14 cellular contexts compared by ENCODE assay signal in the genomic region with DNA sequence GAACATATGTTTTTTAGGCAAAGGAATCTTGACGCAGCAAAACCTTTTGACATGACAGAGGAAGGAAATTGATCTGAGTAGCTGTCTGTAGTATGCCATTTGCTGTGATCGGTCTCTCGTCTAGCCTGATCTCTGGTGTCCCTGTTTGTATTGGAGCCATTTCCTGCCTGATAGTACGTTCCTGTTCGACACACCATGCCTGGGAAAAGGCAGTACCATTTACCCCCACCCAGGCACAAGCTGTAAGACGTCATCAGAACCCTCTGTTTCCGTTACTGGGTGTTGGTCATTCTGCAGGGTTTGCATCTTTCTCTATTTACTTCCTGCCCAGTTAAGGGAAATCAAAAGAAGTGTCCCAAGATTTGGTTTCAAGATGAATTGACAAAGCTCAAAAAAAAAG.
A peak's percentile ranks its signal among the peaks of the same experiment; 100 is the strongest.
DNase-seq lines count a peak whose midpoint lies in the region; ATAC-seq and TF ChIP-seq lines count a peak whose summit lies in the region.
"Had no signal": no experiment of that assay in that cellular context is flagged by ENCODE, and none has a peak within 500 bp of the region (broad histone marks: within the 10 kb centered on the region; RNA-seq: fewer than 3 reads in every experiment).

No MANE protein-coding gene starts in this region.

- peaks cover 0 to 3% (median 0%) of the 10 kb centered on the region in 7 donors for H3K9me3 Mint-ChIP-seq in CD14-positive monocyte
- no peaks in the 10 kb centered on the region for H3K9me3 Mint-ChIP-seq in T-helper 1 cell treated with Interleukin-12 subunit alpha and Interleukin-12 subunit beta and Interleukin-4 antibody, amounts not matched to agents 30 μg/mL and 1 μg/mL, for 36 hours

- H2BK120ac ChIP-seq in neuronal stem cell (ENCODE audit: low read depth, low read length): no peak overlapping the region

- no peaks in the 10 kb centered on the region for H3K27me3 ChIP-seq in esophagus muscularis mucosa
- no peaks in the 10 kb centered on the region for H3K27me3 ChIP-seq in neuronal stem cell (ENCODE audit: control insufficient read depth in 3 of 3, insufficient read depth in 3 of 3, low read depth in 1 of 3, low read length in 3 of 3)

- H2BK5ac ChIP-seq in neuronal stem cell (ENCODE audit: low read length): no peak overlapping the region

- no peak overlapping the region for H2AK5ac ChIP-seq in neuronal stem cell (ENCODE audit: low read depth, low read length)

- WGBS in esophagus muscularis mucosa: 51% methylated on average over 7 of the region's 7 CpGs
- no CpG with 5 or more reads among the region's 7 CpGs for WGBS in neuronal stem cell (ENCODE audit: extremely low coverage in 2 of 2, insufficient read length in 2 of 2, insufficient replicate concordance in 1 of 2), 2 donors

- no peak overlapping the region for H3K4me2 ChIP-seq in neuronal stem cell (ENCODE audit: insufficient read depth, low read length, poor library complexity, severe bottlenecking)

- H3K23ac ChIP-seq in neuronal stem cell (ENCODE audit: low read depth, low read length, poor library complexity): no peak overlapping the region

- no peak for TF ChIP-seq CTCF in CD14-positive monocyte (IDR thresholded peaks at IDR 0.05)
- TF ChIP-seq CTCF in esophagus muscularis mucosa (IDR thresholded peaks at IDR 0.05): no peak

- peak overlapping the region; percentile 75 to 93 for H3K4me3 Mint-ChIP-seq in CD14-positive monocyte
- H3K4me3 Mint-ChIP-seq in T-helper 1 cell treated with Interleukin-12 subunit alpha and Interleukin-12 subunit beta and Interleukin-4 antibody, amounts not matched to agents 30 μg/mL and 1 μg/mL, for 36 hours: peak overlapping the region; percentile 72

- H3K9ac ChIP-seq in neuronal stem cell (ENCODE audit: low read depth, low read length, poor library complexity): peak overlapping the region; percentile 47

- peaks cover 0 to 4% (median 2%) of the 10 kb centered on the region in 3 donors for H3K27me3 Mint-ChIP-seq in CD14-positive monocyte (ENCODE audit: low read depth in 3 of 3)
- peaks cover 10% of the 10 kb centered on the region for H3K27me3 Mint-ChIP-seq in T-helper 1 cell treated with Interleukin-12 subunit alpha and Interleukin-12 subunit beta and Interleukin-4 antibody, amounts not matched to agents 30 μg/mL and 1 μg/mL, for 36 hours (ENCODE audit: low read depth)

- H3K18ac ChIP-seq in neuronal stem cell (ENCODE audit: low read length): no peak overlapping the region

- H3K14ac ChIP-seq in neuronal stem cell (ENCODE audit: low read length): no peak overlapping the region

- no peak for ATAC-seq in GM21576 (IDR thresholded peaks at IDR 0.05; ENCODE audit: unreplicated experiment)

- H3K4ac ChIP-seq in neuronal stem cell (ENCODE audit: low read length): no peak overlapping the region

- H3K27ac ChIP-seq in esophagus muscularis mucosa (replicated peaks in 1 of 4) (peak overlapping the region; percentile 1 to 64 (median 23)), neuronal stem cell (replicated peaks; ENCODE audit: low read length) (no peak overlapping the region)
- H3K27ac ChIP-seq: C4-2B had no signal

- H4K91ac ChIP-seq in neuronal stem cell (ENCODE audit: low read depth, low read length, poor library complexity): no peak overlapping the region

- H2BK15ac ChIP-seq in neuronal stem cell (ENCODE audit: low read length): no peak overlapping the region

- intact Hi-C loops in CD14-positive monocyte (cut with micrococcal nuclease) (no loop called here), esophagus muscularis mucosa (cut with DNase I) (loop anchor here (10.0 kb wide), 1 partner anchor 46 kb away; no protein-coding TSS in a partner anchor)

- H3K9me3 ChIP-seq in esophagus muscularis mucosa (no peaks in the 10 kb centered on the region), neuronal stem cell (replicated peaks in 1 of 2; ENCODE audit: control insufficient read depth in 2 of 2, insufficient read depth in 1 of 2, low read depth in 1 of 2, low read length in 2 of 2) (no peaks in the 10 kb centered on the region)

- TF ChIP-seq EP300 in esophagus muscularis mucosa (IDR thresholded peaks at IDR 0.05): peak; percentile 31

- no peak overlapping the region for H4K8ac ChIP-seq in neuronal stem cell (ENCODE audit: low read depth, low read length)

- H3K27ac Mint-ChIP-seq in CD14-positive monocyte: peak overlapping the region; percentile 83 to 93 (median 91)
- peak overlapping the region; percentile 95 for H3K27ac Mint-ChIP-seq in T-helper 1 cell treated with Interleukin-12 subunit alpha and Interleukin-12 subunit beta and Interleukin-4 antibody, amounts not matched to agents 30 μg/mL and 1 μg/mL, for 36 hours

- TF ChIP-seq POLR2A in esophagus muscularis mucosa (IDR thresholded peaks at IDR 0.05; ENCODE audit: low read depth): no peak

- H3K4me1 ChIP-seq in esophagus muscularis mucosa (no peaks in the 10 kb centered on the region), neuronal stem cell (ENCODE audit: control insufficient read depth in 2 of 2, insufficient read depth in 1 of 2, low read depth in 1 of 2, low read length in 2 of 2) (no peaks in the 10 kb centered on the region)

- no peaks in the 10 kb centered on the region for H3K36me3 ChIP-seq in esophagus muscularis mucosa
- no peaks in the 10 kb centered on the region for H3K36me3 ChIP-seq in neuronal stem cell (replicated peaks in 1 of 2; ENCODE audit: control insufficient read depth in 2 of 2, insufficient read depth in 2 of 2, low read length in 2 of 2)

- H3K79me1 ChIP-seq in neuronal stem cell (ENCODE audit: low read depth, low read length): no peaks in the 10 kb centered on the region

- no peaks in the 10 kb centered on the region for H3K36me3 Mint-ChIP-seq in CD14-positive monocyte
- peaks cover 1% of the 10 kb centered on the region for H3K36me3 Mint-ChIP-seq in T-helper 1 cell treated with Interleukin-12 subunit alpha and Interleukin-12 subunit beta and Interleukin-4 antibody, amounts not matched to agents 30 μg/mL and 1 μg/mL, for 36 hours (ENCODE audit: low read depth)

- H2AFZ ChIP-seq in neuronal stem cell (ENCODE audit: low read length): peak overlapping the region; percentile 36

- peak; percentile 48 for DNase-seq in CD14-positive monocyte (ENCODE audit: low spot score)
- peak; percentile 89 for DNase-seq in esophagus muscularis mucosa (ENCODE audit: extremely low spot score)
- no peak for DNase-seq in neuronal stem cell (ENCODE audit: low spot score)
- no peak for DNase-seq in GOT3 (lab: John Stamatoyannopoulos, UW)
- no peak for DNase-seq in NCI-H1436 (lab: John Stamatoyannopoulos, UW)
- no peak for DNase-seq in SKM-1 treated with dmso at 0.1 percent for 144 hours (lab: John Stamatoyannopoulos, UW; ENCODE audit: unreplicated experiment)
- DNase-seq: effector CD8-positive, alpha-beta T cell; islet precursor cell; NCI-H1417 treated with DMSO at 0.1 percent for 48 hours; SHP77 had no signal

- H3K4me3 ChIP-seq in esophagus muscularis mucosa (no peak overlapping the region), neuronal stem cell (ENCODE audit: low read length in 2 of 2) (no peak overlapping the region)
- H3K4me3 ChIP-seq: skin epidermis had no signal

- H3K4me1 Mint-ChIP-seq in CD14-positive monocyte: peaks cover 30% of the 10 kb centered on the region
- peaks cover 31% of the 10 kb centered on the region for H3K4me1 Mint-ChIP-seq in T-helper 1 cell treated with Interleukin-12 subunit alpha and Interleukin-12 subunit beta and Interleukin-4 antibody, amounts not matched to agents 30 μg/mL and 1 μg/mL, for 36 hours (ENCODE audit: low read depth)

- no peak overlapping the region for H2BK12ac ChIP-seq in neuronal stem cell (ENCODE audit: low read length)

Comparison
In these comparisons a context has a peak if more than half of its experiments do, and no peak if none do; other contexts are left out.
1. DNase-seq: peak in CD14-positive monocyte (single experiment) and esophagus muscularis mucosa (single experiment); none in neuronal stem cell (single experiment), GOT3 (single experiment), NCI-H1436 (single experiment) and SKM-1 treated with dmso at 0.1 percent for 144 hours (single experiment).